36 cellular contexts compared by ENCODE assay signal in the genomic region with DNA sequence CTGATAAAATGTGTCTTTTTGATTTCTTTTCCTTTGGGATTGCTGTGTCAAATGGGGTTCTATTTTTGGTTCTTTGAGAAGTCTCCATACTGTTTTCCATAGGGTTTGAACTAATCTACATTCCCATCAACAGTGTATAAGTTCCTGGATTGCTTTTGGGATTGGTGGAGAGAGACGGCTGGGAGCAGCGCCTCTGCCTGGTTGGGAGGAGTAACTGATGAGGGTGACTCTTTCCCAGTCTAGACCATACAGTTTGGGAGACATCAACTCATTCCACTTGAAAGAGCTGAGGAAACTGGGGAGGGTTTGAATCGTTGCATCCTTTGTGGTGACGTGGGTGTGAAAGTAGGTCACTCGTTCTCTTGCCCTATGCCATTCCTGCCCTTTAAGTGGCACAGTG. TPM values are rescaled to one million over a fixed set of nuclear protein-coding genes. Genes with fewer than 3 reads are reported as not detected.
"Had no signal": no experiment of that assay in that cellular context is flagged by ENCODE, and none has a peak within 500 bp of the region (broad histone marks: within the 10 kb centered on the region; RNA-seq: fewer than 3 reads in every experiment).

No MANE protein-coding gene starts in this region.

- H3K36me3 Mint-ChIP-seq: activated CD4-positive, alpha-beta memory T cell treated with anti-CD3 and anti-CD28 coated beads for 36 hours; activated naive CD4-positive, alpha-beta T cell treated with anti-CD3 and anti-CD28 coated beads, Interleukin-2, amount 50 U/mL, for 72 hours had no signal

- H3K4me1 Mint-ChIP-seq: activated B cell treated with CpG ODN at 0.5 μM for 24 hours had no signal

- H3K9ac ChIP-seq: KMS-11 had no signal

- H3K27me3 ChIP-seq: Peyer's patch had no signal

- H3K4me3 Mint-ChIP-seq: activated B cell treated with CpG ODN at 0.5 μM for 24 hours; activated CD4-positive, alpha-beta memory T cell treated with anti-CD3 and anti-CD28 coated beads for 36 hours; activated naive CD4-positive, alpha-beta T cell treated with anti-CD3 and anti-CD28 coated beads for 36 hours; activated T-cell treated with anti-CD3 and anti-CD28 coated beads, Interleukin-2, amount 50 U/mL, for 4 hours; activated T-helper 1 cell treated with anti-CD3 and anti-CD28 coated beads, Interleukin-12 subunit alpha, Interleukin-12 subunit beta, Interleukin-2, Interleukin-4 antibody, amounts not matched to agents 30 ng/mL and 10 ng/mL and 1 ng/mL, durations not matched to agents 14 hours and 24 hours and 36 hours had no signal

- H3K27ac ChIP-seq: adrenal gland, body of pancreas, breast epithelium, KMS-11, Peyer's patch, SJSA1 had no signal

- DNase-seq: activated B cell treated with CpG ODN at 0.5 μM for 24 hours; activated CD4-positive, alpha-beta memory T cell treated with anti-CD3 and anti-CD28 coated beads for 36 hours; activated CD4-positive, alpha-beta T cell treated with anti-CD3 and anti-CD28 coated beads for 4 hours; activated CD4-positive, alpha-beta T cell treated with anti-CD3 and anti-CD28 coated beads, Interleukin-2, amount 50 U/mL, for 1 hour; activated CD4-positive, CD25-positive, alpha-beta regulatory T cell treated with anti-CD3 and anti-CD28 coated beads, Interleukin-2, amount 50 U/mL, for 72 hours; activated CD8-positive, alpha-beta memory T cell treated with anti-CD3 and anti-CD28 coated beads, Interleukin-2, amount 50 U/mL, for 4 hours; activated gamma-delta T cell treated with Interleukin-2 at 50 U/mL for 16 hours; activated naive CD4-positive, alpha-beta T cell treated with anti-CD3 and anti-CD28 coated beads for 36 hours; activated T-cell treated with anti-CD3 and anti-CD28 coated beads for 4 hours; activated T-cell treated with anti-CD3 and anti-CD28 coated beads, Interleukin-2, amount 50 U/mL, for 4 hours; adrenal gland; body of pancreas; MM.1S; MV-4-11; NCI-H1092 treated with DMSO at 0.1 percent for 48 hours; NCI-H1417; NCI-H146; NCI-H187; NCI-H2029 treated with DMSO at 0.1 percent for 48 hours; NCI-H2107; NCI-H2171; NCI-H510A; NCI-H526; NCI-H748 treated with DMSO at 0.1 percent for 48 hours; NK-92 treated with Interleukin-12 subunit alpha and Interleukin-12 subunit beta, amount 100 ng/mL, for 24 hours; PC-3; Peyer's patch; RPMI8226; SHP77 treated with DMSO at 0.1 percent for 48 hours; T1000 had no signal

- H3K9me3 Mint-ChIP-seq: activated B cell treated with CpG ODN at 0.5 μM for 24 hours; activated CD4-positive, alpha-beta memory T cell treated with anti-CD3 and anti-CD28 coated beads for 36 hours; activated naive CD4-positive, alpha-beta T cell treated with anti-CD3 and anti-CD28 coated beads for 36 hours; activated naive CD4-positive, alpha-beta T cell treated with anti-CD3 and anti-CD28 coated beads, Interleukin-2, amount 50 U/mL, for 72 hours; activated T-cell treated with anti-CD3 and anti-CD28 coated beads, Interleukin-2, amount 50 U/mL, for 4 hours; activated T-helper 1 cell treated with anti-CD3 and anti-CD28 coated beads, Interleukin-12 subunit alpha, Interleukin-12 subunit beta, Interleukin-2, Interleukin-4 antibody, amounts not matched to agents 30 ng/mL and 10 ng/mL and 1 ng/mL, durations not matched to agents 14 hours and 24 hours and 36 hours had no signal

- H3K36me3 ChIP-seq: adrenal gland, breast epithelium, Peyer's patch, SJSA1 had no signal

- H3K4me2 ChIP-seq: KMS-11 had no signal

- H3K9me3 ChIP-seq: adrenal gland, body of pancreas, breast epithelium, Peyer's patch, SJSA1 had no signal

- H3K27ac Mint-ChIP-seq: activated B cell treated with CpG ODN at 0.5 μM for 24 hours; activated CD4-positive, alpha-beta memory T cell treated with anti-CD3 and anti-CD28 coated beads for 36 hours; activated naive CD4-positive, alpha-beta T cell treated with anti-CD3 and anti-CD28 coated beads for 36 hours; activated naive CD4-positive, alpha-beta T cell treated with anti-CD3 and anti-CD28 coated beads, Interleukin-2, amount 50 U/mL, for 72 hours; activated T-helper 1 cell treated with anti-CD3 and anti-CD28 coated beads, Interleukin-12 subunit alpha, Interleukin-12 subunit beta, Interleukin-2, Interleukin-4 antibody, amounts not matched to agents 30 ng/mL and 10 ng/mL and 1 ng/mL, durations not matched to agents 14 hours and 24 hours and 36 hours had no signal

- H3K4me3 ChIP-seq: adrenal gland, body of pancreas, breast epithelium, Peyer's patch, SJSA1 had no signal

- H3K4me1 ChIP-seq: adrenal gland, body of pancreas, breast epithelium, Peyer's patch, SJSA1 had no signal

- ATAC-seq: activated naive CD4-positive, alpha-beta T cell treated with anti-CD3 and anti-CD28 coated beads, Interleukin-2, amount 50 U/mL, for 72 hours; activated T-cell treated with anti-CD3 and anti-CD28 coated beads, Interleukin-2, amount 50 U/mL, for 4 hours; body of pancreas; PC-3 had no signal

RNA-seq across cellular contexts. Expression of a gene that starts 42.3 kb away (rescaled TPM):
- total RNA-seq: activated CD4-positive, alpha-beta memory T cell treated with anti-CD3 and anti-CD28 coated beads for 36 hours; activated T-helper 1 cell treated with anti-CD3 and anti-CD28 coated beads, Interleukin-12 subunit alpha, Interleukin-12 subunit beta, Interleukin-2, Interleukin-4 antibody, amounts not matched to agents 30 ng/mL and 10 ng/mL and 1 ng/mL, durations not matched to agents 14 hours and 24 hours and 36 hours; adrenal gland; PC-3; Peyer's patch; SJSA1; T-helper 2 cell treated with Interferon-gamma antibody and Interleukin-4, amounts not matched to agents 100 ng/mL and 5 ng/mL, for 36 hours had no signal
- polyA plus RNA-seq: adrenal gland had no signal
